37 cellular contexts compared by ENCODE assay signal in genomic region chr19:31826325-31826724, GRCh38.
"Had no signal": no experiment of that assay in that cellular context is flagged by ENCODE, and none has a peak within 500 bp of the region (broad histone marks: within the 10 kb centered on the region; RNA-seq: fewer than 3 reads in every experiment).

No MANE protein-coding gene starts in this region.

- H3K36me3 Mint-ChIP-seq: activated naive CD4-positive, alpha-beta T cell treated with anti-CD3 and anti-CD28 coated beads, Interleukin-2, amount 10 ng/mL, durations not matched to agents 7 days and 5 days; activated naive CD4-positive, alpha-beta T cell treated with anti-CD3 and anti-CD28 coated beads, Interleukin-2, amount 50 U/mL, for 24 hours; activated naive CD4-positive, alpha-beta T cell treated with anti-CD3 and anti-CD28 coated beads, Interleukin-2, amount 50 U/mL, for 72 hours; activated naive CD8-positive, alpha-beta T cell; activated naive CD8-positive, alpha-beta T cell treated with anti-CD3 and anti-CD28 coated beads for 36 hours; activated naive CD8-positive, alpha-beta T cell treated with anti-CD3 and anti-CD28 coated beads, Interleukin-2, amount 10 ng/mL, durations not matched to agents 7 days and 5 days; brain had no signal

- H3K9me3 Mint-ChIP-seq: activated naive CD4-positive, alpha-beta T cell treated with anti-CD3 and anti-CD28 coated beads for 36 hours; activated naive CD8-positive, alpha-beta T cell treated with anti-CD3 and anti-CD28 coated beads for 36 hours had no signal

- H3K27ac ChIP-seq: adrenal gland, ascending aorta, body of pancreas, brain microvascular endothelial cell, breast epithelium, cardiac muscle cell had no signal

- H3K4me1 Mint-ChIP-seq: activated naive CD4-positive, alpha-beta T cell treated with anti-CD3 and anti-CD28 coated beads, Interleukin-2, amount 10 ng/mL, durations not matched to agents 7 days and 5 days; activated naive CD4-positive, alpha-beta T cell treated with anti-CD3 and anti-CD28 coated beads, Interleukin-2, amount 50 U/mL, for 24 hours; activated naive CD8-positive, alpha-beta T cell treated with anti-CD3 and anti-CD28 coated beads for 36 hours; activated naive CD8-positive, alpha-beta T cell treated with anti-CD3 and anti-CD28 coated beads, Interleukin-2, amount 10 ng/mL, durations not matched to agents 7 days and 5 days; activated naive CD8-positive, alpha-beta T cell treated with anti-CD3 and anti-CD28 coated beads, Interleukin-2, amount 50 U/mL, for 24 hours; central memory CD8-positive, alpha-beta T cell had no signal

- H3K4me1 ChIP-seq: adrenal gland, ascending aorta, body of pancreas, breast epithelium had no signal

- H3K4me3 ChIP-seq: adrenal gland, ascending aorta, body of pancreas, breast epithelium, cardiac muscle cell had no signal

- ATAC-seq: activated naive CD4-positive, alpha-beta T cell treated with anti-CD3 and anti-CD28 coated beads, Interleukin-2, amount 50 U/mL, for 72 hours; activated naive CD8-positive, alpha-beta T cell treated with anti-CD3 and anti-CD28 coated beads, Interleukin-2, amount 50 U/mL, for 24 hours; activated T-cell treated with anti-CD3 and anti-CD28 coated beads, Interleukin-2, amount 50 U/mL, for 4 hours; activated T-cell treated with anti-CD3 and anti-CD28 coated beads, Interleukin-2, amount 50 U/mL, for 72 hours; body of pancreas had no signal

- H3K9me3 ChIP-seq: adrenal gland, ascending aorta, body of pancreas, breast epithelium had no signal

- H3K27ac Mint-ChIP-seq: activated naive CD4-positive, alpha-beta T cell treated with anti-CD3 and anti-CD28 coated beads for 36 hours; activated naive CD4-positive, alpha-beta T cell treated with anti-CD3 and anti-CD28 coated beads, Interleukin-2, amount 10 ng/mL, durations not matched to agents 7 days and 5 days; activated naive CD4-positive, alpha-beta T cell treated with anti-CD3 and anti-CD28 coated beads, Interleukin-2, amount 50 U/mL, for 24 hours; activated naive CD4-positive, alpha-beta T cell treated with anti-CD3 and anti-CD28 coated beads, Interleukin-2, amount 50 U/mL, for 72 hours; activated naive CD8-positive, alpha-beta T cell; activated naive CD8-positive, alpha-beta T cell treated with anti-CD3 and anti-CD28 coated beads for 36 hours; activated naive CD8-positive, alpha-beta T cell treated with anti-CD3 and anti-CD28 coated beads, Interleukin-2, amount 10 ng/mL, durations not matched to agents 7 days and 5 days; activated naive CD8-positive, alpha-beta T cell treated with anti-CD3 and anti-CD28 coated beads, Interleukin-2, amount 50 U/mL, for 24 hours; activated T-cell treated with anti-CD3 and anti-CD28 coated beads, Interleukin-2, amount 50 U/mL, for 24 hours; activated T-cell treated with anti-CD3 and anti-CD28 coated beads, Interleukin-2, amount 50 U/mL, for 72 hours; activated T-helper 1 cell treated with anti-CD3 and anti-CD28 coated beads, Interleukin-12 subunit alpha, Interleukin-12 subunit beta, Interleukin-2, Interleukin-4 antibody, amounts not matched to agents 30 ng/mL and 10 ng/mL and 1 ng/mL, durations not matched to agents 14 hours and 24 hours and 36 hours; activated T-helper 2 cell treated with anti-CD3 and anti-CD28 coated beads, Interferon-gamma antibody, Interleukin-2, Interleukin-4, amounts not matched to agents 10 μg/mL and 5 μg/mL and 100 μg/mL, durations not matched to agents 14 hours and 24 hours and 36 hours had no signal

- DNase-seq: activated effector memory CD4-positive, alpha-beta T cell treated with anti-CD3 and anti-CD28 coated beads, Interleukin-2, amount 50 U/mL, for 16 hours; activated effector memory CD4-positive, alpha-beta T cell treated with Interleukin-2 at 50 U/mL for 16 hours; activated gamma-delta T cell; activated gamma-delta T cell treated with Interleukin-2 at 50 U/mL for 16 hours; activated naive CD4-positive, alpha-beta T cell; activated naive CD4-positive, alpha-beta T cell treated with anti-CD3 and anti-CD28 coated beads for 36 hours; activated naive CD4-positive, alpha-beta T cell treated with anti-CD3 and anti-CD28 coated beads, Interleukin-2, amount 10 ng/mL, durations not matched to agents 7 days and 5 days; activated naive CD4-positive, alpha-beta T cell treated with anti-CD3 and anti-CD28 coated beads, Interleukin-2, amount 50 U/mL, for 16 hours; activated naive CD4-positive, alpha-beta T cell treated with Interleukin-2 at 50 U/mL for 16 hours; activated naive CD8-positive, alpha-beta T cell treated with anti-CD3 and anti-CD28 coated beads for 36 hours; activated naive CD8-positive, alpha-beta T cell treated with anti-CD3 and anti-CD28 coated beads, Interleukin-2, amount 10 ng/mL, durations not matched to agents 7 days and 5 days; activated naive CD8-positive, alpha-beta T cell treated with anti-CD3 and anti-CD28 coated beads, Interleukin-2, amount 50 U/mL, for 24 hours; activated T-cell treated with anti-CD3 and anti-CD28 coated beads, Interleukin-2, amount 50 U/mL, for 1 hour; activated T-cell treated with anti-CD3 and anti-CD28 coated beads, Interleukin-2, amount 50 U/mL, for 24 hours; activated T-cell treated with anti-CD3 and anti-CD28 coated beads, Interleukin-2, amount 50 U/mL, for 4 hours; activated T-cell treated with anti-CD3 and anti-CD28 coated beads, Interleukin-2, amount 50 U/mL, for 48 hours; activated T-cell treated with anti-CD3 and anti-CD28 coated beads, Interleukin-2, amount 50 U/mL, for 72 hours; adrenal gland; amniotic stem cell; amygdala; anterior cingulate cortex; aorta; body of pancreas; brain microvascular endothelial cell; caudate nucleus; central memory CD4-positive, alpha-beta T cell; cerebellar nuclear complex had no signal

- H3K36me3 ChIP-seq: adrenal gland, ascending aorta, brain microvascular endothelial cell, breast epithelium, cardiac muscle cell had no signal

- H3K27me3 Mint-ChIP-seq: activated naive CD4-positive, alpha-beta T cell treated with anti-CD3 and anti-CD28 coated beads, Interleukin-2, amount 10 ng/mL, durations not matched to agents 7 days and 5 days; activated naive CD8-positive, alpha-beta T cell; activated naive CD8-positive, alpha-beta T cell treated with anti-CD3 and anti-CD28 coated beads, Interleukin-2, amount 10 ng/mL, durations not matched to agents 7 days and 5 days; activated T-cell treated with anti-CD3 and anti-CD28 coated beads, Interleukin-2, amount 50 U/mL, for 24 hours had no signal

- H3K27me3 ChIP-seq: adrenal gland, ascending aorta, body of pancreas, brain microvascular endothelial cell, breast epithelium, cardiac muscle cell had no signal

- H3K4me3 Mint-ChIP-seq: activated naive CD4-positive, alpha-beta T cell treated with anti-CD3 and anti-CD28 coated beads for 36 hours; activated naive CD4-positive, alpha-beta T cell treated with anti-CD3 and anti-CD28 coated beads, Interleukin-2, amount 10 ng/mL, durations not matched to agents 7 days and 5 days; activated naive CD4-positive, alpha-beta T cell treated with anti-CD3 and anti-CD28 coated beads, Interleukin-2, amount 50 U/mL, for 24 hours; activated naive CD8-positive, alpha-beta T cell; activated naive CD8-positive, alpha-beta T cell treated with anti-CD3 and anti-CD28 coated beads for 36 hours; activated naive CD8-positive, alpha-beta T cell treated with anti-CD3 and anti-CD28 coated beads, Interleukin-2, amount 10 ng/mL, durations not matched to agents 7 days and 5 days; activated naive CD8-positive, alpha-beta T cell treated with anti-CD3 and anti-CD28 coated beads, Interleukin-2, amount 50 U/mL, for 24 hours; activated T-cell treated with anti-CD3 and anti-CD28 coated beads, Interleukin-2, amount 50 U/mL, for 24 hours; activated T-cell treated with anti-CD3 and anti-CD28 coated beads, Interleukin-2, amount 50 U/mL, for 4 hours; activated T-cell treated with anti-CD3 and anti-CD28 coated beads, Interleukin-2, amount 50 U/mL, for 72 hours; activated T-helper 1 cell treated with anti-CD3 and anti-CD28 coated beads, Interleukin-12 subunit alpha, Interleukin-12 subunit beta, Interleukin-2, Interleukin-4 antibody, amounts not matched to agents 30 ng/mL and 10 ng/mL and 1 ng/mL, durations not matched to agents 14 hours and 24 hours and 36 hours; brain; central memory CD8-positive, alpha-beta T cell had no signal
